Comparison of ENCODE assay signal across 1 cellular context in the genomic region with DNA sequence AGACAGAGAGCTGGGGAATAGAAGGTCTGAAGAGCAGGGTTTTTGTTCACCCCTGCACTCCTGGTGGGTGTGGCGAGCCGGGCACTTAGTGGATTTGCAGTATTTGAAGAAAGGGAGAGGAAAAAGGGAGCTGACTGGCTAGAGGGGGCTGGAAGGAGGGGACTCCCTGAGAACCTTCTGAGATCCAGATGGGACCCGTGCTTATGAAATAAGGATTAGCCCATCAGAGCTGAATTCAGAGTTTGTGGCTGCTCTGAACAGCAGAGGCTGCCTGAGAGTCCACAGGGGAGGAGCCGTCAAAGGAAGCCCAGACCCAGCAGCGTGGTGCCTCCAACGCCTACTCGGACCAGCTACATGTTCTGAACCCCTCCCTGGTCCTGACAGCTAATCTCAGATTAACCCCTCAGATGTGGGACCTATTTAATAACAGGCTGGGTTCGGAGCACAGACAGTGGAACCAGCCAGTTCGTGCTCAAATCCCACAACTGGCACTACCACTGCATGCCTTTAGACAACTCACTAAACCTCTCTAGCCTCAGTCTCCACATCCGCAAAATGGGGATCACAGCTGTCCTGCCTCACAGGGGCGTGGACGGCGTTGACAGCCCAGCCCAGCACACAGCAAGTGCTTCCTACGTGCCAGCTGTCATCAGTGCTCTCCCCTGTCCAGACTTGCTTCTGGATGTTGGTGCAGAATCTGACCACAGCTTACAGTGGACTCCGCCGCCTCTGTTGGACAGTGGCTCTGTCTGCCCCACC.
TF ChIP-seq lines count a peak whose summit lies in the region.

No MANE protein-coding gene starts in this region.

TF ChIP-seq in K562, 482 proteins besides CTCF, POLR2A, EP300 and RAD21 (continued from another document):
- no peak for TF ChIP-seq MAFK (IDR thresholded peaks at IDR 0.05; ENCODE audit: low read length)
- no peak for TF ChIP-seq ZZZ3 (IDR thresholded peaks at IDR 0.05)
- TF ChIP-seq BCOR (IDR thresholded peaks at IDR 0.05): peak; percentile 60; the same call in 1 of the 2 replicates
TF ChIP-seq in K562: peak in this region for 4.
